ENCODE assay signal across 1 cellular context in the genomic region with DNA sequence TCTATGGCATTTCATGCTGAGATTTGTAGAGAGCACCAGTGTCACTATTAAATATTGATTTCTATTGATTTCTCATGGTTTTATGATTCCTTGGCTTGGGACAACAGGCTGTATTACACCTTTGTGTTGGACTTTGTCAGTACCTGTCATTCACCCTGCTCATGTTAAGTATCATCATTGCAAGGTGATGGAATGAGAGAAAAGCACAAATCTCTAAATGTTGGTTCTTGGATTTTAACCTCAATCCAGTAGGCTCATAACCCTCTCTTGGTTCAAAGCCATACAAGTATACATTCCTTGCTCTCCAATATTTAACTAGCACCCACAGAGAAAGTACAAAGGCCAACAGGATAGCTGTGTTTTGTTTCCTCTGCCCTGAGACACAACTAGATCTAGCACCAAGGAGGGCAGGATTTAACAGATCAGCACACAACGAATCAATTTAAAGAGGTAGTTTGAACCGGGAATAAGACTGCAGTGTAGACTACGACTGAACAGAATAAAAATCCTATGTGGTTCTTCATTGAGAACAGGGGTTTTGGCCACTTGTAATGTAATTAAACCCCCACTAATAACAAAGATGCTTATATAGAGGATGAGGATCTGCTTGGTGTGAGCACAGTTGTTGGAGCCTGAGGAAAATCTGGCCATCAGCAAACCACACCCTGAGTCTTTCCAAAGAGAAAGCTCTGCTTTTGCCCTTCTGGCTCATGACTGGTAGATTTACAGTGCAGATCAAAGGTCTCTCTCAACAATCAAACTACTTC.
TF ChIP-seq lines count a peak whose summit lies in the region.

No MANE protein-coding gene starts in this region.

TF ChIP-seq in HepG2, 621 proteins besides CTCF, POLR2A, EP300 and RAD21 (continued from another document and continues in another):
- TF ChIP-seq KDM3A (CRISPR knock-in tag; IDR thresholded peaks at IDR 0.05; ENCODE audit: low read depth) (no peak), ZNF101 (CRISPR knock-in tag; IDR thresholded peaks at IDR 0.05; ENCODE audit: borderline replicate concordance, low read depth) (no peak), ZBTB34 (CRISPR knock-in tag; IDR thresholded peaks at IDR 0.05) (no peak), ZNF562 (CRISPR knock-in tag; IDR thresholded peaks at IDR 0.05; ENCODE audit: borderline replicate concordance) (no peak), MBD4 (IDR thresholded peaks at IDR 0.05; ENCODE audit: borderline replicate concordance, low read length) (no peak), ZFP90 (CRISPR knock-in tag; IDR thresholded peaks at IDR 0.05; ENCODE audit: borderline replicate concordance) (no peak), ZNF576 (CRISPR knock-in tag; IDR thresholded peaks at IDR 0.05) (no peak), ZNF678 (CRISPR knock-in tag; IDR thresholded peaks at IDR 0.05) (no peak), ZNF430 (CRISPR knock-in tag; IDR thresholded peaks at IDR 0.05) (no peak), ZNF33B (CRISPR knock-in tag; IDR thresholded peaks at IDR 0.05) (no peak), ZNF780A (CRISPR knock-in tag; IDR thresholded peaks at IDR 0.05) (no peak), ZNF317 (CRISPR knock-in tag; IDR thresholded peaks at IDR 0.05) (peak; percentile 35; the same call in 1 of the 2 replicates), MEF2D (CRISPR knock-in tag; IDR thresholded peaks at IDR 0.05) (no peak; the same call in 1 of the 2 replicates), ZNF292 (CRISPR knock-in tag; IDR thresholded peaks at IDR 0.05; ENCODE audit: borderline replicate concordance, low read depth) (peak; percentile 75; the same call in 1 of the 2 replicates), KLF13 (CRISPR knock-in tag; IDR thresholded peaks at IDR 0.05) (no peak), ZNF776 (CRISPR knock-in tag; IDR thresholded peaks at IDR 0.05) (no peak), ZNF782 (CRISPR knock-in tag; IDR thresholded peaks at IDR 0.05; ENCODE audit: borderline replicate concordance) (no peak), E2F2 (CRISPR knock-in tag; IDR thresholded peaks at IDR 0.05; ENCODE audit: borderline replicate concordance) (no peak), ZNF646 (CRISPR knock-in tag; IDR thresholded peaks at IDR 0.05) (peak; percentile 44; the same call in 1 of the 2 replicates), ARID2 (CRISPR knock-in tag; IDR thresholded peaks at IDR 0.05; ENCODE audit: borderline replicate concordance) (no peak), MED13 (CRISPR knock-in tag; IDR thresholded peaks at IDR 0.05) (no peak), ZNF414 (CRISPR knock-in tag; IDR thresholded peaks at IDR 0.05) (no peak), ZKSCAN1 (IDR thresholded peaks at IDR 0.05; ENCODE audit: low read length) (no peak), ZNF256 (CRISPR knock-in tag; conservative IDR thresholded peaks at IDR 0.05) (no peak), ZBTB20 (CRISPR knock-in tag; IDR thresholded peaks at IDR 0.05; ENCODE audit: borderline replicate concordance, low read depth) (peak; percentile 53; the same call in 1 of the 2 replicates), ZNF274 (CRISPR knock-in tag; IDR thresholded peaks at IDR 0.05) (no peak), PLSCR1 (CRISPR knock-in tag; IDR thresholded peaks at IDR 0.05; ENCODE audit: borderline replicate concordance) (no peak), MXD1 (CRISPR knock-in tag; IDR thresholded peaks at IDR 0.05) (no peak), JUNB (CRISPR knock-in tag; IDR thresholded peaks at IDR 0.05; ENCODE audit: borderline replicate concordance) (no peak), MEIS1 (CRISPR knock-in tag; IDR thresholded peaks at IDR 0.05; ENCODE audit: borderline replicate concordance) (peak; percentile 35; the same call in 1 of the 2 replicates)
- TF ChIP-seq, protein P1, sequence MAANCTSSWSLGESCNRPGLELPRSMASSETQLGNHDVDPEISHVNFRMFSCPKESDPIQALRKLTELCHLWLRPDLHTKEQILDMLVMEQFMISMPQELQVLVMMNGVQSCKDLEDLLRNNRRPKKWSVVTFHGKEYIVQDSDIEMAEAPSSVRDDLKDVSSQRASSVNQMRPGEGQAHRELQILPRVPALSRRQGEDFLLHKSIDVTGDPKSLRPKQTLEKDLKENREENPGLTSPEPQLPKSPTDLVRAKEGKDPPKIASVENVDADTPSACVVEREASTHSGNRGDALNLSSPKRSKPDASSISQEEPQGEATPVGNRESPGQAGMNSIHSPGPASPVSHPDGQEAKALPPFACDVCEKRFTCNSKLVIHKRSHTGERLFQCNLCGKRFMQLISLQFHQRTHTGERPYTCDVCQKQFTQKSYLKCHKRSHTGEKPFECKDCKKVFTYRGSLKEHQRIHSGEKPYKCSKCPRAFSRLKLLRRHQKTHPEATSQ (CRISPR knock-in tag; IDR thresholded peaks at IDR 0.05; ENCODE audit: borderline replicate concordance), result no peak
- TF ChIP-seq, protein P2, sequence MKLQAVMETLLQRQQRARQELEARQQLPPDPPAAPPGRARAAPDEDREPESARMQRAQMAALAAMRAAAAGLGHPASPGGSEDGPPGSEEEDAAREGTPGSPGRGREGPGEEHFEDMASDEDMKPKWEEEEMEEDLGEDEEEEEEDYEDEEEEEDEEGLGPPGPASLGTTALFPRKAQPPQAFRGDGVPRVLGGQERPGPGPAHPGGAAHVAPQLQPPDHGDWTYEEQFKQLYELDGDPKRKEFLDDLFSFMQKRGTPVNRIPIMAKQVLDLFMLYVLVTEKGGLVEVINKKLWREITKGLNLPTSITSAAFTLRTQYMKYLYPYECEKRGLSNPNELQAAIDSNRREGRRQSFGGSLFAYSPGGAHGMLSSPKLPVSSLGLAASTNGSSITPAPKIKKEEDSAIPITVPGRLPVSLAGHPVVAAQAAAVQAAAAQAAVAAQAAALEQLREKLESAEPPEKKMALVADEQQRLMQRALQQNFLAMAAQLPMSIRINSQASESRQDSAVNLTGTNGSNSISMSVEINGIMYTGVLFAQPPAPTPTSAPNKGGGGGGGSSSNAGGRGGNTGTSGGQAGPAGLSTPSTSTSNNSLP (IDR thresholded peaks at IDR 0.05; ENCODE audit: low read depth, low read length), result peak; percentile 81; the same call in 1 of the 2 replicates
- TF ChIP-seq, protein P3, sequence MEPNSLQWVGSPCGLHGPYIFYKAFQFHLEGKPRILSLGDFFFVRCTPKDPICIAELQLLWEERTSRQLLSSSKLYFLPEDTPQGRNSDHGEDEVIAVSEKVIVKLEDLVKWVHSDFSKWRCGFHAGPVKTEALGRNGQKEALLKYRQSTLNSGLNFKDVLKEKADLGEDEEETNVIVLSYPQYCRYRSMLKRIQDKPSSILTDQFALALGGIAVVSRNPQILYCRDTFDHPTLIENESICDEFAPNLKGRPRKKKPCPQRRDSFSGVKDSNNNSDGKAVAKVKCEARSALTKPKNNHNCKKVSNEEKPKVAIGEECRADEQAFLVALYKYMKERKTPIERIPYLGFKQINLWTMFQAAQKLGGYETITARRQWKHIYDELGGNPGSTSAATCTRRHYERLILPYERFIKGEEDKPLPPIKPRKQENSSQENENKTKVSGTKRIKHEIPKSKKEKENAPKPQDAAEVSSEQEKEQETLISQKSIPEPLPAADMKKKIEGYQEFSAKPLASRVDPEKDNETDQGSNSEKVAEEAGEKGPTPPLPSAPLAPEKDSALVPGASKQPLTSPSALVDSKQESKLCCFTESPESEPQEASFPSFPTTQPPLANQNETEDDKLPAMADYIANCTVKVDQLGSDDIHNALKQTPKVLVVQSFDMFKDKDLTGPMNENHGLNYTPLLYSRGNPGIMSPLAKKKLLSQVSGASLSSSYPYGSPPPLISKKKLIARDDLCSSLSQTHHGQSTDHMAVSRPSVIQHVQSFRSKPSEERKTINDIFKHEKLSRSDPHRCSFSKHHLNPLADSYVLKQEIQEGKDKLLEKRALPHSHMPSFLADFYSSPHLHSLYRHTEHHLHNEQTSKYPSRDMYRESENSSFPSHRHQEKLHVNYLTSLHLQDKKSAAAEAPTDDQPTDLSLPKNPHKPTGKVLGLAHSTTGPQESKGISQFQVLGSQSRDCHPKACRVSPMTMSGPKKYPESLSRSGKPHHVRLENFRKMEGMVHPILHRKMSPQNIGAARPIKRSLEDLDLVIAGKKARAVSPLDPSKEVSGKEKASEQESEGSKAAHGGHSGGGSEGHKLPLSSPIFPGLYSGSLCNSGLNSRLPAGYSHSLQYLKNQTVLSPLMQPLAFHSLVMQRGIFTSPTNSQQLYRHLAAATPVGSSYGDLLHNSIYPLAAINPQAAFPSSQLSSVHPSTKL (CRISPR knock-in tag; IDR thresholded peaks at IDR 0.05), result peak; percentile 78
